ENCODE assay signal across 2 cellular contexts in genomic region chr7:144063710-144064109, GRCh38.
TF ChIP-seq lines count a peak whose summit lies in the region.

No MANE protein-coding gene starts in this region.

TF ChIP-seq in IMR-90, 13 proteins besides CTCF, POLR2A, EP300 and RAD21:
- TF ChIP-seq CHD1 (IDR thresholded peaks at IDR 0.05; ENCODE audit: low read depth, low read length), result no peak
- no peak for TF ChIP-seq MAFK (IDR thresholded peaks at IDR 0.05; ENCODE audit: low read depth, low read length)
- no peak for TF ChIP-seq NFE2L2 (IDR thresholded peaks at IDR 0.05; ENCODE audit: low read depth, low read length)
- no peak for TF ChIP-seq RCOR1 (IDR thresholded peaks at IDR 0.05; ENCODE audit: insufficient replicate concordance, low read length)
- TF ChIP-seq FOS (IDR thresholded peaks at IDR 0.05; ENCODE audit: low read depth, low read length), result no peak
TF ChIP-seq in IMR-90: peak in this region for 0.

TF ChIP-seq in WTC11, 78 proteins besides CTCF, POLR2A, EP300 and RAD21:
- TF ChIP-seq MAX (CRISPR knock-in tag; IDR thresholded peaks at IDR 0.05) (no peak), ZNF671 (CRISPR knock-in tag; IDR thresholded peaks at IDR 0.05) (0 out of 2 replicates have a peak, but pooled peaks have one; percentile 29), ZSCAN18 (CRISPR knock-in tag; IDR thresholded peaks at IDR 0.05) (0 out of 2 replicates have a peak, but pooled peaks have one; percentile 69)
